ENCODE assay signal across 9 cellular contexts in genomic region chr15:69997701-69998273, GRCh38.
DNase-seq lines count a peak whose midpoint lies in the region; ATAC-seq lines count a peak whose summit lies in the region.
"Had no signal": no experiment of that assay in that cellular context is flagged by ENCODE, and none has a peak within 500 bp of the region (broad histone marks: within the 10 kb centered on the region; RNA-seq: fewer than 3 reads in every experiment).

No MANE protein-coding gene starts in this region.

- H3K4me3 Mint-ChIP-seq in activated T-cell treated with anti-CD3 and anti-CD28 coated beads, Interleukin-2, amount 50 U/mL, for 24 hours: no peak overlapping the region

- H3K9me3 Mint-ChIP-seq in activated T-cell treated with anti-CD3 and anti-CD28 coated beads, Interleukin-2, amount 50 U/mL, for 24 hours: peaks cover 5% of the 10 kb centered on the region

- DNase-seq in NCI-H2081 (lab: John Stamatoyannopoulos, UW) (peak; percentile 5 to 63), NCI-H2081 treated with DMSO at 0.1 percent for 48 hours (lab: John Stamatoyannopoulos, UW) (no peak), OCI-M1 (lab: John Stamatoyannopoulos, UW) (peak; percentile 33), globus pallidus (ENCODE audit: low spot score) (peak; percentile 55), substantia nigra (lab: John Stamatoyannopoulos, UW) (peak in 36 of 49 donors; percentile 2 to 75 (median 34))
- DNase-seq in activated T-cell treated with anti-CD3 and anti-CD28 coated beads, Interleukin-2, amount 50 U/mL, for 24 hours: no peak

- no peaks in the 10 kb centered on the region for H3K27me3 Mint-ChIP-seq in activated T-cell treated with anti-CD3 and anti-CD28 coated beads, Interleukin-2, amount 50 U/mL, for 24 hours

- ATAC-seq in GM18861 (IDR thresholded peaks at IDR 0.05; ENCODE audit: unreplicated experiment): no peak
- no peak for ATAC-seq in GM18907 (IDR thresholded peaks at IDR 0.05; ENCODE audit: unreplicated experiment)

- H3K27ac Mint-ChIP-seq in activated T-cell treated with anti-CD3 and anti-CD28 coated beads, Interleukin-2, amount 50 U/mL, for 24 hours: no peak overlapping the region

- H3K27ac ChIP-seq in substantia nigra (ENCODE audit: low read depth, low read length, poor library complexity, severe bottlenecking): no peak overlapping the region
- H3K27ac ChIP-seq: neutrophil had no signal

- H3K4me1 Mint-ChIP-seq in activated T-cell treated with anti-CD3 and anti-CD28 coated beads, Interleukin-2, amount 50 U/mL, for 24 hours (ENCODE audit: low read depth): no peaks in the 10 kb centered on the region

- H3K36me3 Mint-ChIP-seq in activated T-cell treated with anti-CD3 and anti-CD28 coated beads, Interleukin-2, amount 50 U/mL, for 24 hours (ENCODE audit: low read depth): no peaks in the 10 kb centered on the region

Comparison
In these comparisons a context has a peak if more than half of its experiments do, and no peak if none do; other contexts are left out.
1. DNase-seq: peak in NCI-H2081 (2 of 2), OCI-M1 (single experiment), globus pallidus (single experiment) and substantia nigra (36 of 49); none in NCI-H2081 treated with DMSO at 0.1 percent for 48 hours (single experiment) and activated T-cell treated with anti-CD3 and anti-CD28 coated beads, Interleukin-2, amount 50 U/mL, for 24 hours (single experiment).